In genomic region chr16:11265124-11265523, GRCh38 we compare ENCODE assay signal across 1 cellular context.
TF ChIP-seq lines count a peak whose summit lies in the region.

No MANE protein-coding gene starts in this region.

TF ChIP-seq in HepG2, 621 proteins besides CTCF, POLR2A, EP300 and RAD21 (continues in another document):
- no peak for TF ChIP-seq ZNF333 (CRISPR knock-in tag; IDR thresholded peaks at IDR 0.05; ENCODE audit: borderline replicate concordance)
- no peak for TF ChIP-seq ZNF746 (CRISPR knock-in tag; IDR thresholded peaks at IDR 0.05)
- TF ChIP-seq ZNF256 (CRISPR knock-in tag; conservative IDR thresholded peaks at IDR 0.05), result no peak
- TF ChIP-seq SP140L (CRISPR knock-in tag; IDR thresholded peaks at IDR 0.05; ENCODE audit: borderline replicate concordance), result no peak
- TF ChIP-seq ZNF629 (CRISPR knock-in tag; conservative IDR thresholded peaks at IDR 0.05), result peak; percentile 97
- TF ChIP-seq ZNF883 (CRISPR knock-in tag; IDR thresholded peaks at IDR 0.05; ENCODE audit: not compliant biosample characterization), result peak; percentile 3
- no peak for TF ChIP-seq KLF13 (CRISPR knock-in tag; IDR thresholded peaks at IDR 0.05)
- TF ChIP-seq FOXP4 (CRISPR knock-in tag; IDR thresholded peaks at IDR 0.05), result no peak
- TF ChIP-seq ATAD3A (CRISPR knock-in tag; IDR thresholded peaks at IDR 0.05), result peak; percentile 77; the same call in 1 of the 2 replicates
- TF ChIP-seq, protein P1, sequence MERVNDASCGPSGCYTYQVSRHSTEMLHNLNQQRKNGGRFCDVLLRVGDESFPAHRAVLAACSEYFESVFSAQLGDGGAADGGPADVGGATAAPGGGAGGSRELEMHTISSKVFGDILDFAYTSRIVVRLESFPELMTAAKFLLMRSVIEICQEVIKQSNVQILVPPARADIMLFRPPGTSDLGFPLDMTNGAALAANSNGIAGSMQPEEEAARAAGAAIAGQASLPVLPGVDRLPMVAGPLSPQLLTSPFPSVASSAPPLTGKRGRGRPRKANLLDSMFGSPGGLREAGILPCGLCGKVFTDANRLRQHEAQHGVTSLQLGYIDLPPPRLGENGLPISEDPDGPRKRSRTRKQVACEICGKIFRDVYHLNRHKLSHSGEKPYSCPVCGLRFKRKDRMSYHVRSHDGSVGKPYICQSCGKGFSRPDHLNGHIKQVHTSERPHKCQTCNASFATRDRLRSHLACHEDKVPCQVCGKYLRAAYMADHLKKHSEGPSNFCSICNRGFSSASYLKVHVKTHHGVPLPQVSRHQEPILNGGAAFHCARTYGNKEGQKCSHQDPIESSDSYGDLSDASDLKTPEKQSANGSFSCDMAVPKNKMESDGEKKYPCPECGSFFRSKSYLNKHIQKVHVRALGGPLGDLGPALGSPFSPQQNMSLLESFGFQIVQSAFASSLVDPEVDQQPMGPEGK (CRISPR knock-in tag; IDR thresholded peaks at IDR 0.05), result 0 out of 2 replicates have a peak, but pooled peaks have one; percentile 37
- TF ChIP-seq ZNF510 (CRISPR knock-in tag; IDR thresholded peaks at IDR 0.05; ENCODE audit: low read depth), result no peak
- TF ChIP-seq, protein P2, sequence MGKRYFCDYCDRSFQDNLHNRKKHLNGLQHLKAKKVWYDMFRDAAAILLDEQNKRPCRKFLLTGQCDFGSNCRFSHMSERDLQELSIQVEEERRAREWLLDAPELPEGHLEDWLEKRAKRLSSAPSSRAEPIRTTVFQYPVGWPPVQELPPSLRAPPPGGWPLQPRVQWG (CRISPR knock-in tag; IDR thresholded peaks at IDR 0.05; ENCODE audit: borderline replicate concordance, low read depth), result no peak
- TF ChIP-seq SP5 (CRISPR knock-in tag; IDR thresholded peaks at IDR 0.05; ENCODE audit: borderline replicate concordance, low read depth), result 0 out of 2 replicates have a peak, but pooled peaks have one; percentile 32
- TF ChIP-seq ADNP (CRISPR knock-in tag; IDR thresholded peaks at IDR 0.05), result peak; percentile 54; the same call in 1 of the 2 replicates
- no peak for TF ChIP-seq RORA (CRISPR knock-in tag; IDR thresholded peaks at IDR 0.05)
- TF ChIP-seq ZMYM2 (CRISPR knock-in tag; IDR thresholded peaks at IDR 0.05), result 0 out of 2 replicates have a peak, but pooled peaks have one; percentile 15
- no peak for TF ChIP-seq HNF1B (CRISPR knock-in tag; IDR thresholded peaks at IDR 0.05)
- TF ChIP-seq PCBP1 (IDR thresholded peaks at IDR 0.05; ENCODE audit: borderline replicate concordance, low read depth, low read length), result no peak
- TF ChIP-seq CHD4 (IDR thresholded peaks at IDR 0.05; ENCODE audit: borderline replicate concordance, low read length), result peak; percentile 32; the same call in 1 of the 2 replicates
- TF ChIP-seq, protein P3, sequence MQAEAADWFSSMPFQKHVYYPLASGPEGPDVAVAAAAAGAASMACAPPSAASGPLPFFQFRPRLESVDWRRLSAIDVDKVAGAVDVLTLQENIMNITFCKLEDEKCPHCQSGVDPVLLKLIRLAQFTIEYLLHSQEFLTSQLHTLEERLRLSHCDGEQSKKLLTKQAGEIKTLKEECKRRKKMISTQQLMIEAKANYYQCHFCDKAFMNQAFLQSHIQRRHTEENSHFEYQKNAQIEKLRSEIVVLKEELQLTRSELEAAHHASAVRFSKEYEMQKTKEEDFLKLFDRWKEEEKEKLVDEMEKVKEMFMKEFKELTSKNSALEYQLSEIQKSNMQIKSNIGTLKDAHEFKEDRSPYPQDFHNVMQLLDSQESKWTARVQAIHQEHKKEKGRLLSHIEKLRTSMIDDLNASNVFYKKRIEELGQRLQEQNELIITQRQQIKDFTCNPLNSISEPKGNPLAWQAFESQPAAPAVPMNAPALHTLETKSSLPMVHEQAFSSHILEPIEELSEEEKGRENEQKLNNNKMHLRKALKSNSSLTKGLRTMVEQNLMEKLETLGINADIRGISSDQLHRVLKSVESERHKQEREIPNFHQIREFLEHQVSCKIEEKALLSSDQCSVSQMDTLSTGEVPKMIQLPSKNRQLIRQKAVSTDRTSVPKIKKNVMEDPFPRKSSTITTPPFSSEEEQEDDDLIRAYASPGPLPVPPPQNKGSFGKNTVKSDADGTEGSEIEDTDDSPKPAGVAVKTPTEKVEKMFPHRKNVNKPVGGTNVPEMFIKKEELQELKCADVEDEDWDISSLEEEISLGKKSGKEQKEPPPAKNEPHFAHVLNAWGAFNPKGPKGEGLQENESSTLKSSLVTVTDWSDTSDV (CRISPR knock-in tag; IDR thresholded peaks at IDR 0.05), result 0 out of 2 replicates have a peak, but pooled peaks have one; percentile 25
- TF ChIP-seq, protein P4, sequence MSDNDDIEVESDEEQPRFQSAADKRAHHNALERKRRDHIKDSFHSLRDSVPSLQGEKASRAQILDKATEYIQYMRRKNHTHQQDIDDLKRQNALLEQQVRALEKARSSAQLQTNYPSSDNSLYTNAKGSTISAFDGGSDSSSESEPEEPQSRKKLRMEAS (IDR thresholded peaks at IDR 0.05), result 0 out of 2 replicates have a peak, but pooled peaks have one; percentile 33
- TF ChIP-seq RCOR2 (CRISPR knock-in tag; IDR thresholded peaks at IDR 0.05), result peak; percentile 57; the same call in 1 of the 2 replicates
- 0 out of 2 replicates have a peak, but pooled peaks have one; percentile 34 for TF ChIP-seq ZFYVE20 (CRISPR knock-in tag; IDR thresholded peaks at IDR 0.05; ENCODE audit: borderline replicate concordance, low read depth)
- TF ChIP-seq KLF6 (CRISPR knock-in tag; IDR thresholded peaks at IDR 0.05), result no peak
- no peak for TF ChIP-seq ZNF264 (CRISPR knock-in tag; IDR thresholded peaks at IDR 0.05)
- TF ChIP-seq KAT8 (CRISPR knock-in tag; IDR thresholded peaks at IDR 0.05), result no peak
- TF ChIP-seq ARHGAP35 (CRISPR knock-in tag; IDR thresholded peaks at IDR 0.05; ENCODE audit: borderline replicate concordance), result 0 out of 2 replicates have a peak, but pooled peaks have one; percentile 30
- TF ChIP-seq CCAR2 (optimal IDR thresholded peaks at IDR 0.05; ENCODE audit: low read depth, low read length), result peak; percentile 22
- TF ChIP-seq NCOA2 (CRISPR knock-in tag; IDR thresholded peaks at IDR 0.05), result no peak
- TF ChIP-seq ISL2 (CRISPR knock-in tag; IDR thresholded peaks at IDR 0.05), result no peak
- TF ChIP-seq ZNF414 (CRISPR knock-in tag; IDR thresholded peaks at IDR 0.05), result no peak
- TF ChIP-seq ZMYM3 (CRISPR knock-in tag; IDR thresholded peaks at IDR 0.05), result peak; percentile 97
- peak; percentile 83 for TF ChIP-seq KDM1A (CRISPR knock-in tag; IDR thresholded peaks at IDR 0.05)
- TF ChIP-seq, protein P5, sequence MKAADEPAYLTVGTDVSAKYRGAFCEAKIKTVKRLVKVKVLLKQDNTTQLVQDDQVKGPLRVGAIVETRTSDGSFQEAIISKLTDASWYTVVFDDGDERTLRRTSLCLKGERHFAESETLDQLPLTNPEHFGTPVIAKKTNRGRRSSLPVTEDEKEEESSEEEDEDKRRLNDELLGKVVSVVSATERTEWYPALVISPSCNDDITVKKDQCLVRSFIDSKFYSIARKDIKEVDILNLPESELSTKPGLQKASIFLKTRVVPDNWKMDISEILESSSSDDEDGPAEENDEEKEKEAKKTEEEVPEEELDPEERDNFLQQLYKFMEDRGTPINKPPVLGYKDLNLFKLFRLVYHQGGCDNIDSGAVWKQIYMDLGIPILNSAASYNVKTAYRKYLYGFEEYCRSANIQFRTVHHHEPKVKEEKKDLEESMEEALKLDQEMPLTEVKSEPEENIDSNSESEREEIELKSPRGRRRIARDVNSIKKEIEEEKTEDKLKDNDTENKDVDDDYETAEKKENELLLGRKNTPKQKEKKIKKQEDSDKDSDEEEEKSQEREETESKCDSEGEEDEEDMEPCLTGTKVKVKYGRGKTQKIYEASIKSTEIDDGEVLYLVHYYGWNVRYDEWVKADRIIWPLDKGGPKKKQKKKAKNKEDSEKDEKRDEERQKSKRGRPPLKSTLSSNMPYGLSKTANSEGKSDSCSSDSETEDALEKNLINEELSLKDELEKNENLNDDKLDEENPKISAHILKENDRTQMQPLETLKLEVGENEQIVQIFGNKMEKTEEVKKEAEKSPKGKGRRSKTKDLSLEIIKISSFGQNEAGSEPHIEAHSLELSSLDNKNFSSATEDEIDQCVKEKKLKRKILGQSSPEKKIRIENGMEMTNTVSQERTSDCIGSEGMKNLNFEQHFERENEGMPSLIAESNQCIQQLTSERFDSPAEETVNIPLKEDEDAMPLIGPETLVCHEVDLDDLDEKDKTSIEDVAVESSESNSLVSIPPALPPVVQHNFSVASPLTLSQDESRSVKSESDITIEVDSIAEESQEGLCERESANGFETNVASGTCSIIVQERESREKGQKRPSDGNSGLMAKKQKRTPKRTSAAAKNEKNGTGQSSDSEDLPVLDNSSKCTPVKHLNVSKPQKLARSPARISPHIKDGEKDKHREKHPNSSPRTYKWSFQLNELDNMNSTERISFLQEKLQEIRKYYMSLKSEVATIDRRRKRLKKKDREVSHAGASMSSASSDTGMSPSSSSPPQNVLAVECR (CRISPR knock-in tag; IDR thresholded peaks at IDR 0.05; ENCODE audit: borderline replicate concordance), result 0 out of 2 replicates have a peak, but pooled peaks have one; percentile 28
- no peak for TF ChIP-seq ZBTB42 (CRISPR knock-in tag; IDR thresholded peaks at IDR 0.05)
- TF ChIP-seq BORCS8-MEF2B (CRISPR knock-in tag; IDR thresholded peaks at IDR 0.05), result no peak
- TF ChIP-seq, protein P6, sequence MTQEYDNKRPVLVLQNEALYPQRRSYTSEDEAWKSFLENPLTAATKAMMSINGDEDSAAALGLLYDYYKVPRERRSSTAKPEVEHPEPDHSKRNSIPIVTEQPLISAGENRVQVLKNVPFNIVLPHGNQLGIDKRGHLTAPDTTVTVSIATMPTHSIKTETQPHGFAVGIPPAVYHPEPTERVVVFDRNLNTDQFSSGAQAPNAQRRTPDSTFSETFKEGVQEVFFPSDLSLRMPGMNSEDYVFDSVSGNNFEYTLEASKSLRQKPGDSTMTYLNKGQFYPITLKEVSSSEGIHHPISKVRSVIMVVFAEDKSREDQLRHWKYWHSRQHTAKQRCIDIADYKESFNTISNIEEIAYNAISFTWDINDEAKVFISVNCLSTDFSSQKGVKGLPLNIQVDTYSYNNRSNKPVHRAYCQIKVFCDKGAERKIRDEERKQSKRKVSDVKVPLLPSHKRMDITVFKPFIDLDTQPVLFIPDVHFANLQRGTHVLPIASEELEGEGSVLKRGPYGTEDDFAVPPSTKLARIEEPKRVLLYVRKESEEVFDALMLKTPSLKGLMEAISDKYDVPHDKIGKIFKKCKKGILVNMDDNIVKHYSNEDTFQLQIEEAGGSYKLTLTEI (CRISPR knock-in tag; conservative IDR thresholded peaks at IDR 0.05), result no peak
- no peak for TF ChIP-seq RFX3 (CRISPR knock-in tag; IDR thresholded peaks at IDR 0.05)
- no peak for TF ChIP-seq JUND (CRISPR knock-in tag; IDR thresholded peaks at IDR 0.05)
- TF ChIP-seq, protein P7, sequence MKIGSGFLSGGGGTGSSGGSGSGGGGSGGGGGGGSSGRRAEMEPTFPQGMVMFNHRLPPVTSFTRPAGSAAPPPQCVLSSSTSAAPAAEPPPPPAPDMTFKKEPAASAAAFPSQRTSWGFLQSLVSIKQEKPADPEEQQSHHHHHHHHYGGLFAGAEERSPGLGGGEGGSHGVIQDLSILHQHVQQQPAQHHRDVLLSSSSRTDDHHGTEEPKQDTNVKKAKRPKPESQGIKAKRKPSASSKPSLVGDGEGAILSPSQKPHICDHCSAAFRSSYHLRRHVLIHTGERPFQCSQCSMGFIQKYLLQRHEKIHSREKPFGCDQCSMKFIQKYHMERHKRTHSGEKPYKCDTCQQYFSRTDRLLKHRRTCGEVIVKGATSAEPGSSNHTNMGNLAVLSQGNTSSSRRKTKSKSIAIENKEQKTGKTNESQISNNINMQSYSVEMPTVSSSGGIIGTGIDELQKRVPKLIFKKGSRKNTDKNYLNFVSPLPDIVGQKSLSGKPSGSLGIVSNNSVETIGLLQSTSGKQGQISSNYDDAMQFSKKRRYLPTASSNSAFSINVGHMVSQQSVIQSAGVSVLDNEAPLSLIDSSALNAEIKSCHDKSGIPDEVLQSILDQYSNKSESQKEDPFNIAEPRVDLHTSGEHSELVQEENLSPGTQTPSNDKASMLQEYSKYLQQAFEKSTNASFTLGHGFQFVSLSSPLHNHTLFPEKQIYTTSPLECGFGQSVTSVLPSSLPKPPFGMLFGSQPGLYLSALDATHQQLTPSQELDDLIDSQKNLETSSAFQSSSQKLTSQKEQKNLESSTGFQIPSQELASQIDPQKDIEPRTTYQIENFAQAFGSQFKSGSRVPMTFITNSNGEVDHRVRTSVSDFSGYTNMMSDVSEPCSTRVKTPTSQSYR (CRISPR knock-in tag; IDR thresholded peaks at IDR 0.05; ENCODE audit: borderline replicate concordance), result no peak
- no peak for TF ChIP-seq ZNF766 (CRISPR knock-in tag; IDR thresholded peaks at IDR 0.05; ENCODE audit: borderline replicate concordance)
- 0 out of 2 replicates have a peak, but pooled peaks have one; percentile 31 for TF ChIP-seq ZNF3 (CRISPR knock-in tag; IDR thresholded peaks at IDR 0.05)
- TF ChIP-seq NR2C2 (CRISPR knock-in tag; IDR thresholded peaks at IDR 0.05; ENCODE audit: borderline replicate concordance), result no peak
